ENCODE assay signal across 9 cellular contexts in genomic region chr16:66478733-66479511, GRCh38. TPM values are rescaled to one million over a fixed set of nuclear protein-coding genes. Genes with fewer than 3 reads are reported as not detected.
DNase-seq lines count a peak whose midpoint lies in the region; ATAC-seq and TF ChIP-seq lines count a peak whose summit lies in the region.
"Had no signal": no experiment of that assay in that cellular context is flagged by ENCODE, and none has a peak within 500 bp of the region (broad histone marks: within the 10 kb centered on the region; RNA-seq: fewer than 3 reads in every experiment).

No MANE protein-coding gene starts in this region.

- H3K27me3 ChIP-seq in CD4-positive, CD25-positive, alpha-beta regulatory T cell (ENCODE audit: control insufficient read depth, insufficient read depth, low read length): no peaks in the 10 kb centered on the region
- no peaks in the 10 kb centered on the region for H3K27me3 ChIP-seq in hepatocyte

- 51% methylated on average over 10 of the region's 10 CpGs for WGBS in hepatocyte (ENCODE audit: low lambda C conversion rate, missing lambda C conversion rate)

- peak overlapping the region in 2 of 4 donors; percentile 53 to 74 for H3K4me3 Mint-ChIP-seq in CD4-positive, CD25-positive, alpha-beta regulatory T cell
- H3K4me3 Mint-ChIP-seq in T-helper 17 cell: no peak overlapping the region

- H3K27ac Mint-ChIP-seq in CD4-positive, CD25-positive, alpha-beta regulatory T cell: peak overlapping the region in 2 of 3 donors; percentile 21 to 92
- no peak overlapping the region for H3K27ac Mint-ChIP-seq in T-helper 17 cell

- H2AFZ ChIP-seq in hepatocyte: no peak overlapping the region

- peak overlapping the region; percentile 15 for H3K4me3 ChIP-seq in CD4-positive, CD25-positive, alpha-beta regulatory T cell (ENCODE audit: low read depth, low read length)
- no peak overlapping the region for H3K4me3 ChIP-seq in hepatocyte

- H3K27me3 Mint-ChIP-seq in CD4-positive, CD25-positive, alpha-beta regulatory T cell: no peaks in the 10 kb centered on the region
- no peaks in the 10 kb centered on the region for H3K27me3 Mint-ChIP-seq in T-helper 17 cell

- H3K36me3 ChIP-seq in CD4-positive, CD25-positive, alpha-beta regulatory T cell (ENCODE audit: control insufficient read depth, insufficient read depth, low read length): no peaks in the 10 kb centered on the region
- no peaks in the 10 kb centered on the region for H3K36me3 ChIP-seq in hepatocyte (replicated peaks; ENCODE audit: insufficient read depth, low read depth)

- no peaks in the 10 kb centered on the region for H4K20me1 ChIP-seq in hepatocyte (ENCODE audit: insufficient read depth, poor library complexity, severe bottlenecking)

- no peaks in the 10 kb centered on the region for H3K9me3 ChIP-seq in CD4-positive, CD25-positive, alpha-beta regulatory T cell (ENCODE audit: control insufficient read depth in 2 of 2, low read length in 2 of 2)
- no peaks in the 10 kb centered on the region for H3K9me3 ChIP-seq in T-helper 17 cell (ENCODE audit: control insufficient read depth, low read length, poor library complexity, severe bottlenecking)
- no peaks in the 10 kb centered on the region for H3K9me3 ChIP-seq in hepatocyte (ENCODE audit: low read depth)

- H3K9me2 ChIP-seq in hepatocyte (replicated peaks; ENCODE audit: insufficient read depth): no peaks in the 10 kb centered on the region

- H3K4me1 ChIP-seq in CD4-positive, CD25-positive, alpha-beta regulatory T cell (ENCODE audit: control insufficient read depth, insufficient read depth, low read length, poor library complexity, severe bottlenecking): peaks cover 29% of the 10 kb centered on the region
- no peaks in the 10 kb centered on the region for H3K4me1 ChIP-seq in hepatocyte (ENCODE audit: insufficient read depth)

- no peak overlapping the region for H3K27ac ChIP-seq in CD4-positive, CD25-positive, alpha-beta regulatory T cell (ENCODE audit: insufficient read depth, low read length, poor library complexity, severe bottlenecking)
- no peak overlapping the region for H3K27ac ChIP-seq in hepatocyte

- ATAC-seq in CD4-positive, CD25-positive, alpha-beta regulatory T cell (ENCODE audit: low read depth in 2 of 2): peak; percentile 83 to 84
- ATAC-seq in GM19372 (IDR thresholded peaks at IDR 0.05; ENCODE audit: low read depth, unreplicated experiment) (peak; percentile 65), T-helper 17 cell (peak; percentile 84), GM19467 (IDR thresholded peaks at IDR 0.05; ENCODE audit: unreplicated experiment) (no peak)

- no peaks in the 10 kb centered on the region for H3K36me3 Mint-ChIP-seq in CD4-positive, CD25-positive, alpha-beta regulatory T cell
- H3K36me3 Mint-ChIP-seq in T-helper 17 cell (ENCODE audit: low read depth): no peaks in the 10 kb centered on the region

- H3K9me3 Mint-ChIP-seq in CD4-positive, CD25-positive, alpha-beta regulatory T cell: no peaks in the 10 kb centered on the region

- no peak overlapping the region for H3K4me2 ChIP-seq in hepatocyte

- no peaks in the 10 kb centered on the region for H3K79me2 ChIP-seq in hepatocyte

- peaks cover 5 to 48% (median 25%) of the 10 kb centered on the region in 4 donors for H3K4me1 Mint-ChIP-seq in CD4-positive, CD25-positive, alpha-beta regulatory T cell
- peaks cover 26% of the 10 kb centered on the region for H3K4me1 Mint-ChIP-seq in T-helper 17 cell

- peak; percentile 49 to 88 (median 76) for DNase-seq in CD4-positive, CD25-positive, alpha-beta regulatory T cell
- DNase-seq in HuH-7 (ENCODE audit: low spot score) (peak; percentile 84), T-helper 17 cell (peak; percentile 50 to 68 (median 53)), amniotic epithelial cell (ENCODE audit: low read depth) (peak; percentile 48), hepatocyte (ENCODE audit: low spot score) (peak; percentile 67)
- DNase-seq in stimulated activated CD4-positive, alpha-beta T cell treated with anti-CD3 and anti-CD28 coated beads, Interleukin-12 subunit alpha, Interleukin-12 subunit beta, amount 100 ng/mL, for 24 hours (ENCODE audit: low read depth in 2 of 2): peak; percentile 60 to 81

- peak; percentile 47 for TF ChIP-seq CTCF in hepatocyte (IDR thresholded peaks at IDR 0.05; ENCODE audit: poor library complexity)

RNA-seq across cellular contexts. Expression of gene BEAN1, which starts 51.8 kb away (rescaled TPM):
- total RNA-seq in CD4-positive, CD25-positive, alpha-beta regulatory T cell: not detected
- polyA plus RNA-seq in CD4-positive, CD25-positive, alpha-beta regulatory T cell: under 1 TPM in 2 of 4 donors, not detected in 2; 0.07 to 0.17 TPM
- total RNA-seq in T-helper 17 cell: not detected
- 0.63 and 0.68 TPM in 2 replicates for total RNA-seq in hepatocyte
- polyA plus RNA-seq in hepatocyte: 1.3 and 1.8 TPM in 2 replicates
- total RNA-seq: T-helper 1 cell treated with Interleukin-12 subunit alpha and Interleukin-12 subunit beta and Interleukin-4 antibody, amounts not matched to agents 30 ng/mL and 1 ng/mL, for 36 hours had no signal
